Comparison of ENCODE assay signal across 12 cellular contexts in the genomic region with DNA sequence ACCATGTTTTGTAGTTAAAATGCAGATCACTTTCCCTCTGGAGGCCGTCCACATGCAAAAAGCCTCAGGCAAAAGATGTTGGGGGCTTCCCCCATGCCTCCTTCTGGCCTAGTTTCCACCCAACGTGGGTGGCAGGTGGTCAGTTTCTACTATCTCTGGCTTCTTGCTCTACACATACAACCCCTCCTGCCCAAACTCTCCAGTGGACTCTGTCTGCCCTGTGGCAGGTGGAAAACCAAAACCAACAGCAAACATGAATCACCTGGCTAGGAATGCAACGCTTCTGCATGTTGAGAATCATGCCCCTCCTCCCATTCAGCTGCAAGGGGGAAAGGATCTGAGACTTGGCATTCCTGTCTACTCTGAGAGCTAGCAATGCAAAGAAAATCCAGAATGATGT.
A peak's percentile ranks its signal among the peaks of the same experiment; 100 is the strongest.
DNase-seq lines count a peak whose midpoint lies in the region; ATAC-seq and TF ChIP-seq lines count a peak whose summit lies in the region.
"Had no signal": no experiment of that assay in that cellular context is flagged by ENCODE, and none has a peak within 500 bp of the region (broad histone marks: within the 10 kb centered on the region; RNA-seq: fewer than 3 reads in every experiment).

No MANE protein-coding gene starts in this region.

- no peaks in the 10 kb centered on the region for H3K27me3 ChIP-seq in PC-9 (ENCODE audit: insufficient read depth, low read depth)
- H3K27me3 ChIP-seq in CD4-positive, alpha-beta memory T cell (ENCODE audit: insufficient read depth, low read length) = no peaks in the 10 kb centered on the region
- H3K27me3 ChIP-seq in tibial nerve = no peaks in the 10 kb centered on the region
- H3K27me3 ChIP-seq: ascending aorta, heart left ventricle, ovary had no signal

- POLR2A ChIA-PET in PC-9 (lab: Charles Lee; ENCODE audit: unreplicated experiment) = no interaction called here
- POLR2A ChIA-PET in CD4-positive, alpha-beta memory T cell (lab: Charles Lee; ENCODE audit: partially characterized antibody) = no interaction called here

- no peaks in the 10 kb centered on the region for H3K9me2 ChIP-seq in PC-9 (ENCODE audit: insufficient read depth)

- no peak overlapping the region for H2AFZ ChIP-seq in PC-9

- H4K20me1 ChIP-seq in PC-9 (ENCODE audit: insufficient read depth) = no peaks in the 10 kb centered on the region

- DNase-seq in PC-9 (peak; percentile 82 to 91), progenitor cell of endocrine pancreas (ENCODE audit: low spot score, unreplicated experiment) (no peak), NCI-H748 treated with DMSO at 0.1 percent for 48 hours (lab: John Stamatoyannopoulos, UW) (no peak), tibial nerve (ENCODE audit: low spot score in 2 of 2) (no peak)
- no peak for DNase-seq in CD4-positive, alpha-beta memory T cell
- no peak for DNase-seq in activated T-cell treated with anti-CD3 and anti-CD28 coated beads, Interleukin-2, amount 50 U/mL, for 72 hours
- DNase-seq: GF-D8, heart left ventricle, ovary had no signal

- H3K27ac Mint-ChIP-seq in progenitor cell of endocrine pancreas = peak overlapping the region; percentile 62
- H3K27ac Mint-ChIP-seq in CD4-positive, alpha-beta memory T cell = no peak overlapping the region
- H3K27ac Mint-ChIP-seq in activated T-cell treated with anti-CD3 and anti-CD28 coated beads, Interleukin-2, amount 50 U/mL, for 72 hours = no peak overlapping the region

- TF ChIP-seq CTCF in PC-9 (conservative IDR thresholded peaks at IDR 0.05) (no peak), progenitor cell of endocrine pancreas (IDR thresholded peaks at IDR 0.05; ENCODE audit: unreplicated experiment) (no peak), tibial nerve (IDR thresholded peaks at IDR 0.05) (no peak)

- H3K9me3 Mint-ChIP-seq in progenitor cell of endocrine pancreas (ENCODE audit: low read depth) = no peaks in the 10 kb centered on the region
- peaks cover 0 to 2% (median 0%) of the 10 kb centered on the region in 8 donors for H3K9me3 Mint-ChIP-seq in CD4-positive, alpha-beta memory T cell
- H3K9me3 Mint-ChIP-seq in activated T-cell treated with anti-CD3 and anti-CD28 coated beads, Interleukin-2, amount 50 U/mL, for 72 hours = no peaks in the 10 kb centered on the region

- H3K4me1 Mint-ChIP-seq in progenitor cell of endocrine pancreas (ENCODE audit: low read depth) = peaks cover 14% of the 10 kb centered on the region
- no peaks in the 10 kb centered on the region for H3K4me1 Mint-ChIP-seq in CD4-positive, alpha-beta memory T cell
- H3K4me1 Mint-ChIP-seq in activated T-cell treated with anti-CD3 and anti-CD28 coated beads, Interleukin-2, amount 50 U/mL, for 72 hours (ENCODE audit: low read depth) = no peaks in the 10 kb centered on the region

- WGBS in tibial nerve, 2 donors = 75 to 80% methylated on average over 3 of the region's 3 CpGs

- no peak for TF ChIP-seq POLR2A in tibial nerve (IDR thresholded peaks at IDR 0.05)

- no peaks in the 10 kb centered on the region for H3K9me3 ChIP-seq in PC-9 (ENCODE audit: insufficient read depth, low read depth)
- no peaks in the 10 kb centered on the region for H3K9me3 ChIP-seq in CD4-positive, alpha-beta memory T cell (ENCODE audit: control insufficient read depth in 1 of 2, low read length in 2 of 2)
- no peaks in the 10 kb centered on the region for H3K9me3 ChIP-seq in tibial nerve
- H3K9me3 ChIP-seq: ascending aorta, heart left ventricle, ovary had no signal

- CTCF ChIA-PET in PC-9 (lab: Charles Lee) = interaction anchor here (0.6 to 1.6 kb wide), 4 partner anchors 9 to 410 kb away, joined by 3 to 5 read pairs (median 4); no protein-coding TSS in a partner anchor
- CTCF ChIA-PET in CD4-positive, alpha-beta memory T cell (lab: Charles Lee; ENCODE audit: partially characterized antibody) = interaction anchor here (2.1 to 3.8 kb wide), 2 partner anchors 8 to 10 kb away, joined by 10 to 40 read pairs; no protein-coding TSS in a partner anchor

- H3K36me3 Mint-ChIP-seq in progenitor cell of endocrine pancreas (ENCODE audit: insufficient read depth) = no peaks in the 10 kb centered on the region
- peaks cover 56 to 59% of the 10 kb centered on the region in 2 donors for H3K36me3 Mint-ChIP-seq in CD4-positive, alpha-beta memory T cell
- H3K36me3 Mint-ChIP-seq in activated T-cell treated with anti-CD3 and anti-CD28 coated beads, Interleukin-2, amount 50 U/mL, for 72 hours (ENCODE audit: insufficient read depth in 2 of 2) = peaks cover 0 to 4% of the 10 kb centered on the region in 2 donors

- peaks cover 10% of the 10 kb centered on the region; the same call in 1 of the 2 replicates for H3F3A ChIP-seq in PC-9 (ENCODE audit: insufficient read depth, low read depth)

- intact Hi-C loops in PC-9 (cut with micrococcal nuclease; ENCODE audit: unreplicated experiment) = loop anchor here (5.0 kb wide), 1 partner anchor 285 kb away; the partner anchor contains the start of gene E2F3
- intact Hi-C loops in CD4-positive, alpha-beta memory T cell (cut with micrococcal nuclease) = no loop called here

- H3K4me1 ChIP-seq in PC-9 (replicated peaks; ENCODE audit: insufficient read depth) (peaks cover 21% of the 10 kb centered on the region), tibial nerve (no peaks in the 10 kb centered on the region)
- H3K4me1 ChIP-seq in CD4-positive, alpha-beta memory T cell (ENCODE audit: insufficient read depth, low read length) = no peaks in the 10 kb centered on the region

- H3K4me3 ChIP-seq in PC-9 = no peak overlapping the region
- no peak overlapping the region for H3K4me3 ChIP-seq in CD4-positive, alpha-beta memory T cell (ENCODE audit: low read length in 2 of 2)
- H3K4me3 ChIP-seq in tibial nerve = no peak overlapping the region
- H3K4me3 ChIP-seq: ascending aorta, heart left ventricle, ovary had no signal

- no peaks in the 10 kb centered on the region for H3K27me3 Mint-ChIP-seq in progenitor cell of endocrine pancreas
- H3K27me3 Mint-ChIP-seq in CD4-positive, alpha-beta memory T cell = no peaks in the 10 kb centered on the region
- H3K27me3 Mint-ChIP-seq in activated T-cell treated with anti-CD3 and anti-CD28 coated beads, Interleukin-2, amount 50 U/mL, for 72 hours (ENCODE audit: low read depth) = no peaks in the 10 kb centered on the region

- H3K36me3 ChIP-seq in PC-9 (ENCODE audit: low read depth) = no peaks in the 10 kb centered on the region
- H3K36me3 ChIP-seq in CD4-positive, alpha-beta memory T cell (ENCODE audit: insufficient read depth, low read length) = peaks cover 16% of the 10 kb centered on the region
- H3K36me3 ChIP-seq in tibial nerve = peaks cover 0 to 85% (median 0%) of the 10 kb centered on the region in 3 donors
- H3K36me3 ChIP-seq: ascending aorta, ovary had no signal

- no peak for TF ChIP-seq EP300 in tibial nerve (IDR thresholded peaks at IDR 0.05)

- peak overlapping the region; percentile 58 for H3K27ac ChIP-seq in PC-9
- no peak overlapping the region for H3K27ac ChIP-seq in CD4-positive, alpha-beta memory T cell (ENCODE audit: low read depth, low read length)
- no peak overlapping the region for H3K27ac ChIP-seq in tibial nerve
- H3K27ac ChIP-seq: ovary had no signal

- no TSS peak for BruUV-seq in PC-9 (replicated peaks; lab: Mats Ljungman, UMichigan)

- H3K4me3 Mint-ChIP-seq in progenitor cell of endocrine pancreas (ENCODE audit: low read depth) = no peak overlapping the region
- no peak overlapping the region for H3K4me3 Mint-ChIP-seq in CD4-positive, alpha-beta memory T cell
- H3K4me3 Mint-ChIP-seq in activated T-cell treated with anti-CD3 and anti-CD28 coated beads, Interleukin-2, amount 50 U/mL, for 72 hours = no peak overlapping the region

- peak overlapping the region; percentile 64 for H3K4me2 ChIP-seq in PC-9

- no peaks in the 10 kb centered on the region for H3K79me2 ChIP-seq in PC-9 (ENCODE audit: low read depth)

- ATAC-seq in GM18867 (IDR thresholded peaks at IDR 0.05; ENCODE audit: unreplicated experiment) (peak; percentile 65), HG02759 (IDR thresholded peaks at IDR 0.05; ENCODE audit: unreplicated experiment) (peak; percentile 81)
- ATAC-seq in activated T-cell treated with anti-CD3 and anti-CD28 coated beads, Interleukin-2, amount 50 U/mL, for 72 hours (replicated peaks in 1 of 2) = no peak
- ATAC-seq: heart left ventricle had no signal

Comparison
In these comparisons a context has a peak if more than half of its experiments do, and no peak if none do; other contexts are left out.
1. ATAC-seq: peak in GM18867 (single experiment) and HG02759 (single experiment); none in activated T-cell treated with anti-CD3 and anti-CD28 coated beads, Interleukin-2, amount 50 U/mL, for 72 hours (0 of 2).
2. DNase-seq: peak in PC-9 (2 of 2); none in progenitor cell of endocrine pancreas (single experiment), CD4-positive, alpha-beta memory T cell (0 of 5), activated T-cell treated with anti-CD3 and anti-CD28 coated beads, Interleukin-2, amount 50 U/mL, for 72 hours (0 of 2), NCI-H748 treated with DMSO at 0.1 percent for 48 hours (single experiment) and tibial nerve (0 of 2).